In genomic region chr16:74605332-74605731, GRCh38 we compare ENCODE assay signal across 9 cellular contexts. TPM values are rescaled to one million over a fixed set of nuclear protein-coding genes. Genes with fewer than 3 reads are reported as not detected.
A peak's percentile ranks its signal among the peaks of the same experiment; 100 is the strongest.
DNase-seq lines count a peak whose midpoint lies in the region; ATAC-seq and TF ChIP-seq lines count a peak whose summit lies in the region.
"Had no signal": no experiment of that assay in that cellular context is flagged by ENCODE, and none has a peak within 500 bp of the region (broad histone marks: within the 10 kb centered on the region; RNA-seq: fewer than 3 reads in every experiment).

No MANE protein-coding gene starts in this region.

- TF ChIP-seq POLR2A in breast epithelium (IDR thresholded peaks at IDR 0.05) = no peak
- TF ChIP-seq POLR2A in vagina (IDR thresholded peaks at IDR 0.05) = no peak

- H3K4me3 Mint-ChIP-seq in stimulated activated naive CD8-positive, alpha-beta T cell treated with anti-CD3 and anti-CD28 coated beads, Interleukin-15, Interleukin-2, amounts not matched to agents 100 ng/mL and 50 ng/mL, for 24 hours = peak overlapping the region; percentile 92

- peak overlapping the region; percentile 91 for H3K27ac Mint-ChIP-seq in stimulated activated naive CD8-positive, alpha-beta T cell treated with anti-CD3 and anti-CD28 coated beads, Interleukin-15, Interleukin-2, amounts not matched to agents 100 ng/mL and 50 ng/mL, for 24 hours

- peak overlapping the region; percentile 84 to 98 (median 89) for H3K4me3 ChIP-seq in breast epithelium
- H3K4me3 ChIP-seq in mononuclear cell (ENCODE audit: low read length) = peak overlapping the region; percentile 96
- H3K4me3 ChIP-seq in vagina = peak overlapping the region; percentile 96 to 99

- H3K27ac ChIP-seq in breast epithelium = peak overlapping the region in 1 of 2 donors; percentile 95
- peak overlapping the region; percentile 98 for H3K27ac ChIP-seq in vagina

- TF ChIP-seq CTCF in breast epithelium (IDR thresholded peaks at IDR 0.05) (no peak), vagina (IDR thresholded peaks at IDR 0.05) (no peak)

- H3K9me3 Mint-ChIP-seq in stimulated activated naive CD8-positive, alpha-beta T cell treated with anti-CD3 and anti-CD28 coated beads, Interleukin-15, Interleukin-2, amounts not matched to agents 100 ng/mL and 50 ng/mL, for 24 hours = no peaks in the 10 kb centered on the region

- intact Hi-C loops in breast epithelium (cut with DNase I; ENCODE audit: low total_unique reads) (no loop called here), vagina (cut with DNase I) (no loop called here)

- H3K9me3 ChIP-seq in breast epithelium (no peaks in the 10 kb centered on the region), mononuclear cell (ENCODE audit: low read depth, low read length) (no peaks in the 10 kb centered on the region), vagina (no peaks in the 10 kb centered on the region)

- H3K36me3 Mint-ChIP-seq in stimulated activated naive CD8-positive, alpha-beta T cell treated with anti-CD3 and anti-CD28 coated beads, Interleukin-15, Interleukin-2, amounts not matched to agents 100 ng/mL and 50 ng/mL, for 24 hours (ENCODE audit: low read depth) = no peaks in the 10 kb centered on the region

- H3K4me1 ChIP-seq in breast epithelium (peaks cover 0 to 15% of the 10 kb centered on the region in 2 donors), mononuclear cell (ENCODE audit: insufficient read depth, low read length) (peaks cover 72% of the 10 kb centered on the region), vagina (peaks cover 57% of the 10 kb centered on the region)

- ATAC-seq in stimulated activated naive CD8-positive, alpha-beta T cell treated with anti-CD3 and anti-CD28 coated beads, Interleukin-15, Interleukin-2, amounts not matched to agents 100 U/mL and 50 U/mL, for 24 hours = no peak
- ATAC-seq in GM21526 (IDR thresholded peaks at IDR 0.05; ENCODE audit: low FRiP score, unreplicated experiment) (no peak), GM18861 (IDR thresholded peaks at IDR 0.05; ENCODE audit: unreplicated experiment) (no peak)

- H3K36me3 ChIP-seq in breast epithelium (no peaks in the 10 kb centered on the region), vagina (no peaks in the 10 kb centered on the region)

- no peaks in the 10 kb centered on the region for H3K27me3 ChIP-seq in breast epithelium
- H3K27me3 ChIP-seq in mononuclear cell (ENCODE audit: insufficient read depth, low read length) = no peaks in the 10 kb centered on the region
- no peaks in the 10 kb centered on the region for H3K27me3 ChIP-seq in vagina

- no peak for DNase-seq in stimulated activated naive CD8-positive, alpha-beta T cell treated with anti-CD3 and anti-CD28 coated beads, Interleukin-15, Interleukin-2, amounts not matched to agents 100 U/mL and 50 U/mL, for 24 hours
- DNase-seq in breast epithelium (ENCODE audit: low spot score in 2 of 2) (no peak), vagina (ENCODE audit: extremely low spot score in 2 of 2) (no peak), NCI-H2196 (lab: John Stamatoyannopoulos, UW; ENCODE audit: unreplicated experiment) (no peak)
- DNase-seq: DMS153 had no signal

- H3K27me3 Mint-ChIP-seq in stimulated activated naive CD8-positive, alpha-beta T cell treated with anti-CD3 and anti-CD28 coated beads, Interleukin-15, Interleukin-2, amounts not matched to agents 100 ng/mL and 50 ng/mL, for 24 hours = no peaks in the 10 kb centered on the region

- H3K4me1 Mint-ChIP-seq in stimulated activated naive CD8-positive, alpha-beta T cell treated with anti-CD3 and anti-CD28 coated beads, Interleukin-15, Interleukin-2, amounts not matched to agents 100 ng/mL and 50 ng/mL, for 24 hours (ENCODE audit: low read depth) = peaks cover 70% of the 10 kb centered on the region

RNA-seq across cellular contexts. Expression of gene GLG1, which starts 1.6 kb away (rescaled TPM):
- total RNA-seq in breast epithelium (100 to 1,000 TPM; 116 to 197 (median 123) TPM), mononuclear cell (91.0 TPM), vagina (76.9 TPM)
